In the genomic region with DNA sequence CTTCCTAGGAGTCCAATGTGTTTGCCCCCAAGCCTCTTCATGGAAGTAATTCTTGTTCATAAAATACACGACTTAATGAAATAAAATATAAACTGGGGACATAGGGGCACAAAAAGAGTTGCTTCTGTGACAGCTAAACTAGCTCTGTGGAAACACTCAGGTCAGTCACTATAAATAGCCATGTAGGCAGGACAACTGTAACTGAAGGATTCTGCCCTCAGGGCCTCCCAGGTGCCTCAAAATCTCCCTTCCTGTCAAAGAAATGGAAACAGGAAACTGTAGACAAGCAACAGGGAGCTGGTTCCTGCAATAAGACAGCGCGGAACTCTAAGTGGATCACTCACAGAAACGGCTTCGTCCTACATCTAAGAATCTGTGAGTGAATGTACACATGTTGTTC, we compare ENCODE assay signal across 1 cellular context.
TF ChIP-seq lines count a peak whose summit lies in the region.

No MANE protein-coding gene starts in this region.

TF ChIP-seq in IMR-90, 13 proteins besides CTCF, POLR2A, EP300 and RAD21:
- TF ChIP-seq SMC3 (IDR thresholded peaks at IDR 0.05; ENCODE audit: low read depth, low read length) (no peak), MAFK (IDR thresholded peaks at IDR 0.05; ENCODE audit: low read depth, low read length) (no peak), NFE2L2 (IDR thresholded peaks at IDR 0.05; ENCODE audit: low read depth, low read length) (no peak), RFX5 (IDR thresholded peaks at IDR 0.05; ENCODE audit: low read depth, low read length) (no peak), RCOR1 (IDR thresholded peaks at IDR 0.05; ENCODE audit: insufficient replicate concordance, low read length) (no peak)
- TF ChIP-seq, protein P1, sequence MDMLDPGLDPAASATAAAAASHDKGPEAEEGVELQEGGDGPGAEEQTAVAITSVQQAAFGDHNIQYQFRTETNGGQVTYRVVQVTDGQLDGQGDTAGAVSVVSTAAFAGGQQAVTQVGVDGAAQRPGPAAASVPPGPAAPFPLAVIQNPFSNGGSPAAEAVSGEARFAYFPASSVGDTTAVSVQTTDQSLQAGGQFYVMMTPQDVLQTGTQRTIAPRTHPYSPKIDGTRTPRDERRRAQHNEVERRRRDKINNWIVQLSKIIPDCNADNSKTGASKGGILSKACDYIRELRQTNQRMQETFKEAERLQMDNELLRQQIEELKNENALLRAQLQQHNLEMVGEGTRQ (IDR thresholded peaks at IDR 0.05; ENCODE audit: low read depth, low read length): no peak
- TF ChIP-seq, protein P2, sequence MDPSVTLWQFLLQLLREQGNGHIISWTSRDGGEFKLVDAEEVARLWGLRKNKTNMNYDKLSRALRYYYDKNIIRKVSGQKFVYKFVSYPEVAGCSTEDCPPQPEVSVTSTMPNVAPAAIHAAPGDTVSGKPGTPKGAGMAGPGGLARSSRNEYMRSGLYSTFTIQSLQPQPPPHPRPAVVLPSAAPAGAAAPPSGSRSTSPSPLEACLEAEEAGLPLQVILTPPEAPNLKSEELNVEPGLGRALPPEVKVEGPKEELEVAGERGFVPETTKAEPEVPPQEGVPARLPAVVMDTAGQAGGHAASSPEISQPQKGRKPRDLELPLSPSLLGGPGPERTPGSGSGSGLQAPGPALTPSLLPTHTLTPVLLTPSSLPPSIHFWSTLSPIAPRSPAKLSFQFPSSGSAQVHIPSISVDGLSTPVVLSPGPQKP (IDR thresholded peaks at IDR 0.05; ENCODE audit: borderline replicate concordance, low read depth, low read length): no peak
